Comparison of ENCODE assay signal across 8 cellular contexts in genomic region chr12:6605425-6606330, GRCh38. TPM values are rescaled to one million over a fixed set of nuclear protein-coding genes. Genes with fewer than 3 reads are reported as not detected.
DNase-seq lines count a peak whose midpoint lies in the region; ATAC-seq, FAIRE-seq and TF ChIP-seq lines count a peak whose summit lies in the region.

No MANE protein-coding gene starts in this region.

- POLR2A ChIA-PET in GM12878 (lab: Charles Lee) = interaction anchor here (0.6 to 1.6 kb wide), 6 partner anchors 8 to 118 kb away, joined by 3 to 11 read pairs (median 4); partner anchors contain the start of genes COPS7A and LPAR5
- POLR2A ChIA-PET in GM10248 (lab: Yijun Ruan, JAX) = interaction anchor here (0.6 to 1.7 kb wide), 4 partner anchors 10 to 118 kb away, joined by 3 to 13 read pairs (median 3); partner anchors contain the start of gene COPS7A

- peaks cover 0 to 39% (median 32%) of the 10 kb centered on the region in 4 donors for H3K4me1 ChIP-seq in Peyer's patch
- H3K4me1 ChIP-seq in GM12878 (ENCODE audit: control insufficient read depth, insufficient read depth, low read length) = peaks cover 24% of the 10 kb centered on the region
- H3K4me1 ChIP-seq in smooth muscle cell (ENCODE audit: low read depth) = peaks cover 32% of the 10 kb centered on the region

- 2% methylated on average over 18 of the region's 18 CpGs for WGBS in GM12878 (ENCODE audit: insufficient coverage, insufficient replicate concordance, low lambda C conversion rate, missing lambda C conversion rate)
- 12% methylated on average over 18 of the region's 18 CpGs for whole genome bisulfite sequencing in smooth muscle cell (ENCODE audit: low lambda C conversion rate)

- TF ChIP-seq POLR2A in GM12891 (IDR thresholded peaks at IDR 0.05; ENCODE audit: low read depth, low read length) = no peak; the same call in 1 of the 2 replicates
- TF ChIP-seq POLR2A in Peyer's patch (IDR thresholded peaks at IDR 0.05) = no peak
- no peak for TF ChIP-seq POLR2A in GM12878 (IDR thresholded peaks at IDR 0.05; ENCODE audit: low read depth, low read length)

- DNase-seq in GM12891 (ENCODE audit: insufficient read length, low spot score) (no peak), Peyer's patch (no peak), GM12878 (ENCODE audit: low read depth, low spot score) (no peak), iPS-NIHi11 (ENCODE audit: low spot score) (peak; percentile 31), smooth muscle cell (lab: John Stamatoyannopoulos, UW; ENCODE audit: unreplicated experiment) (no peak), NCI-H2196 (lab: John Stamatoyannopoulos, UW; ENCODE audit: unreplicated experiment) (no peak), GM10248 (ENCODE audit: extremely low spot score) (no peak), NCI-H446 (lab: John Stamatoyannopoulos, UW) (no peak)

- FAIRE-seq in GM12891 (lab: Jason Lieb, UNC) = peak; percentile 84
- FAIRE-seq in GM12878 (lab: Jason Lieb, UNC) = no peak

- no peak for TF ChIP-seq RAD21 in GM12878 (IDR thresholded peaks at IDR 0.05; ENCODE audit: insufficient read depth, low read depth, low read length)

- H3K9me3 ChIP-seq in Peyer's patch (no peaks in the 10 kb centered on the region), GM12878 (replicated peaks; ENCODE audit: control insufficient read depth, insufficient read depth, low read length) (no peaks in the 10 kb centered on the region), smooth muscle cell (replicated peaks; ENCODE audit: low read depth) (no peaks in the 10 kb centered on the region)

- CTCF ChIA-PET in GM12878 (lab: Yijun Ruan, JAX) = interaction anchor here (0.8 to 4.9 kb wide), 9 partner anchors 34 to 180 kb away, joined by 3 to 43 read pairs (median 4); no protein-coding TSS in a partner anchor
- CTCF ChIA-PET in GM10248 (lab: Yijun Ruan, JAX) = interaction anchor here (0.9 to 1.5 kb wide), 6 partner anchors 33 to 148 kb away, joined by 3 to 6 read pairs (median 4); partner anchors contain the start of gene MLF2

- peak; percentile 19 for ATAC-seq in GM12878

- peaks cover 48% of the 10 kb centered on the region for H3K79me2 ChIP-seq in GM12878 (ENCODE audit: control insufficient read depth, insufficient read depth, low read length)
- peaks cover 57% of the 10 kb centered on the region for H3K79me2 ChIP-seq in smooth muscle cell (ENCODE audit: low read depth)

- H3K36me3 ChIP-seq in Peyer's patch (peaks cover 0 to 27% (median 0%) of the 10 kb centered on the region in 3 donors), GM12878 (ENCODE audit: control insufficient read depth in 2 of 2, insufficient read depth in 2 of 2, low read length in 1 of 2) (peaks cover 14 to 15% of the 10 kb centered on the region in 2 experiments), smooth muscle cell (ENCODE audit: low read depth) (peaks cover 6% of the 10 kb centered on the region)

- RAD21 ChIA-PET in GM12878 (lab: Charles Lee; ENCODE audit: unreplicated experiment) = interaction anchor here (0.7 to 1.9 kb wide), 9 partner anchors 8 to 180 kb away, joined by 3 to 8 read pairs (median 3); partner anchors contain the start of genes VAMP1 and ZNF384

- H3K27me3 ChIP-seq in Peyer's patch = no peaks in the 10 kb centered on the region
- no peaks in the 10 kb centered on the region for H3K27me3 ChIP-seq in GM12878 (replicated peaks in 1 of 2; ENCODE audit: control insufficient read depth in 2 of 2, insufficient read depth in 2 of 2, low read length in 1 of 2)
- no peaks in the 10 kb centered on the region for H3K27me3 ChIP-seq in smooth muscle cell (ENCODE audit: low read depth)

- H4K20me1 ChIP-seq in GM12878 (ENCODE audit: control insufficient read depth, insufficient read depth) = peaks cover 14% of the 10 kb centered on the region
- peaks cover 59% of the 10 kb centered on the region for H4K20me1 ChIP-seq in smooth muscle cell (ENCODE audit: low read depth)

- H3K9ac ChIP-seq in GM12878 (ENCODE audit: control insufficient read depth, insufficient read depth, low read length) (peak overlapping the region; percentile 63), smooth muscle cell (ENCODE audit: low read depth) (peak overlapping the region; percentile 92)

- intact Hi-C loops in GM12878 (cut with micrococcal nuclease; ENCODE audit: unreplicated experiment) = no loop called here

- H3K4me3 ChIP-seq in Peyer's patch = peak overlapping the region; percentile 91 to 95 (median 91)
- H3K4me3 ChIP-seq in GM12878 = peak overlapping the region; percentile 99
- H3K4me3 ChIP-seq in smooth muscle cell = peak overlapping the region; percentile 96

- in situ Hi-C loops in GM12878 (cut with MboI) = no loop called here

- no peak for TF ChIP-seq EP300 in GM12878 (IDR thresholded peaks at IDR 0.05; ENCODE audit: borderline replicate concordance in 1 of 2, control insufficient read depth in 1 of 2, low read depth in 2 of 2, low read length in 2 of 2)

- peak overlapping the region; percentile 91 to 98 (median 94) for H3K27ac ChIP-seq in Peyer's patch
- H3K27ac ChIP-seq in GM12878 (ENCODE audit: control insufficient read depth, insufficient read depth) = peak overlapping the region; percentile 70
- H3K27ac ChIP-seq in smooth muscle cell (ENCODE audit: low read depth) = peak overlapping the region; percentile 86

- TF ChIP-seq CTCF in Peyer's patch (IDR thresholded peaks at IDR 0.05) (no peak), GM12878 (IDR thresholded peaks at IDR 0.05 in 2 of 3, conservative IDR thresholded peaks at IDR 0.05 in 1 of 3; ENCODE audit: control insufficient read depth in 2 of 3, extremely low read depth in 1 of 3, insufficient read depth in 1 of 3, low read depth in 3 of 3, low read length in 3 of 3) (no peak), smooth muscle cell (IDR thresholded peaks at IDR 0.05; ENCODE audit: borderline replicate concordance, insufficient read depth, poor library complexity, severe bottlenecking) (no peak), GM10248 (IDR thresholded peaks at IDR 0.05; ENCODE audit: control extremely low read depth, extremely low read depth, low read depth, missing control alignments) (no peak)

- SMC1A ChIA-PET in GM12878 (lab: Charles Lee; ENCODE audit: uncharacterized antibody, unreplicated experiment) = interaction anchor here (0.5 to 2.0 kb wide), 9 partner anchors 11 to 204 kb away, joined by 3 to 7 read pairs (median 4); partner anchors contain the start of genes LPAR5, MLF2 and ZNF384

- BruUV-seq in GM12878 (replicated peaks; lab: Mats Ljungman, UMichigan) = TSS peak; percentile 50

- H3F3A ChIP-seq in smooth muscle cell (ENCODE audit: low read depth) = peaks cover 20% of the 10 kb centered on the region

- H3K4me2 ChIP-seq in GM12878 (ENCODE audit: control insufficient read depth, insufficient read depth) (peak overlapping the region; percentile 75), smooth muscle cell (peak overlapping the region; percentile 92)

- H2AFZ ChIP-seq in GM12878 (ENCODE audit: control insufficient read depth, low read depth, low read length) (no peak overlapping the region), smooth muscle cell (ENCODE audit: low read depth) (no peak overlapping the region)

RNA-seq across cellular contexts. Expression of gene CHD4, which starts 1.5 kb away (rescaled TPM):
- polyA plus RNA-seq in GM12891 (2012; ENCODE audit: low read depth, missing spikeins) = 101 TPM
- total RNA-seq in Peyer's patch = 100 to 1,000 TPM; 129 to 209 (median 167) TPM
- 232 and 247 TPM in 2 replicates for total RNA-seq in GM12878 (2013; cell fraction: nucleolus; rRNA removed)
- total RNA-seq in GM12878 (2014; rRNA removed) = 303 and 304 TPM in 2 replicates
- total RNA-seq in GM12878 (2014; rRNA removed; fragmentation: Illumina TruSeq; extraction: Trizol) = 182 and 184 TPM in 2 replicates
- total RNA-seq in GM12878 (2021) = 323 and 342 TPM in 2 replicates
- polyA plus RNA-seq in GM12878 (2011; ENCODE audit: low read depth) = 145 TPM
- 83.6 and 113 TPM in 2 replicates for polyA plus RNA-seq in GM12878 (2011; rRNA removed)
- polyA plus RNA-seq in GM12878 (2011; cell fraction: cytosol; rRNA removed) = 141 and 175 TPM in 2 replicates
- polyA plus RNA-seq in GM12878 (2011; cell fraction: nucleus; rRNA removed) = 211 and 406 TPM in 2 replicates
- 107 and 108 TPM in 2 replicates for polyA plus RNA-seq in GM12878 (2012)
- 250 and 254 TPM in 2 replicates for polyA plus RNA-seq in GM12878 (2014; fragmentation: Illumina TruSeq; extraction: Trizol)
- 100 to 1,000 TPM in 1 of 2 experiments, 10 to 100 TPM in 1; 58.6 to 109 TPM for polyA plus RNA-seq in GM12878 (2014; fragmentation: Nextera tagmentation; extraction: Ambion mirVana)
- polyA plus RNA-seq in GM12878 (2014; rRNA removed) = 179 and 208 TPM in 2 replicates
- polyA plus RNA-seq in GM12878 (2016; fragmentation: Nextera tagmentation; extraction: Ambion mirVana) = 100 to 1,000 TPM in 1 of 2 experiments, 10 to 100 TPM in 1; 99.6 to 109 TPM
- 223 and 229 TPM in 2 replicates for polyA minus RNA-seq in GM12878 (2011; rRNA and poly(A)+ RNA removed)
- polyA minus RNA-seq in GM12878 (2011; cell fraction: cytosol; rRNA and poly(A)+ RNA removed) = 125 and 140 TPM in 2 replicates
- polyA minus RNA-seq in GM12878 (2011; cell fraction: nucleus; rRNA and poly(A)+ RNA removed) = 64.0 and 145 TPM in 2 replicates
- 172 and 176 TPM in 2 replicates for total RNA-seq in smooth muscle cell
- 87.5 and 122 TPM in 2 replicates for polyA plus RNA-seq in smooth muscle cell

RNA-seq across cellular contexts. Expression of gene LPAR5, which starts 30.1 kb away (rescaled TPM):
- polyA plus RNA-seq in GM12891 (2012; ENCODE audit: low read depth, missing spikeins) = 2.9 TPM
- total RNA-seq in Peyer's patch (10 to 100 TPM; 18.7 to 36.2 (median 25.3) TPM), GM12878 (2014; rRNA removed) (4.1 and 4.6 TPM in 2 replicates), GM12878 (2014; rRNA removed; fragmentation: Illumina TruSeq; extraction: Trizol) (2.0 and 2.1 TPM in 2 replicates), GM12878 (2021) (7.9 and 8.2 TPM in 2 replicates), smooth muscle cell (2.0 and 4.4 TPM in 2 replicates)
- total RNA-seq in GM12878 (2013; cell fraction: nucleolus; rRNA removed) = 21.8 and 24.3 TPM in 2 replicates
- 2.0 TPM for polyA plus RNA-seq in GM12878 (2011; ENCODE audit: low read depth)
- polyA plus RNA-seq in GM12878 (2011; rRNA removed) (4.2 and 5.7 TPM in 2 replicates), GM12878 (2014; fragmentation: Illumina TruSeq; extraction: Trizol) (4.5 and 5.2 TPM in 2 replicates), GM12878 (2014; fragmentation: Nextera tagmentation; extraction: Ambion mirVana) (1 to 10 TPM; 1.3 to 1.7 TPM), GM12878 (2014; rRNA removed) (6.1 and 7.2 TPM in 2 replicates), GM12878 (2016; fragmentation: Nextera tagmentation; extraction: Ambion mirVana) (1 to 10 TPM; 5.4 to 5.6 TPM), smooth muscle cell (1.3 and 1.8 TPM in 2 replicates)
- polyA plus RNA-seq in GM12878 (2011; cell fraction: cytosol; rRNA removed) = 10.9 and 12.6 TPM in 2 replicates
- polyA plus RNA-seq in GM12878 (2011; cell fraction: nucleus; rRNA removed) = 7.1 and 8.7 TPM in 2 replicates
- 2.7 and 5.0 TPM in 2 replicates for polyA plus RNA-seq in GM12878 (2012)
- 6.6 and 10.1 TPM in 2 replicates for polyA minus RNA-seq in GM12878 (2011; rRNA and poly(A)+ RNA removed)
- 6.5 and 8.4 TPM in 2 replicates for polyA minus RNA-seq in GM12878 (2011; cell fraction: cytosol; rRNA and poly(A)+ RNA removed)
- polyA minus RNA-seq in GM12878 (2011; cell fraction: nucleus; rRNA and poly(A)+ RNA removed) = 3.3 and 6.4 TPM in 2 replicates

RNA-seq across cellular contexts. Expression of gene NOP2, which starts 37.6 kb away (rescaled TPM):
- polyA plus RNA-seq in GM12891 (2012; ENCODE audit: low read depth, missing spikeins) = 56.8 TPM
- total RNA-seq in Peyer's patch (100 to 1,000 TPM in 1 of 4 donors, 10 to 100 TPM in 3; 21.4 to 135 (median 43.6) TPM), GM12878 (2014; rRNA removed) (93.6 and 97.4 TPM in 2 replicates), GM12878 (2014; rRNA removed; fragmentation: Illumina TruSeq; extraction: Trizol) (61.3 and 62.3 TPM in 2 replicates), GM12878 (2021) (99.1 and 102 TPM in 2 replicates), smooth muscle cell (29.7 and 41.9 TPM in 2 replicates)
- total RNA-seq in GM12878 (2013; cell fraction: nucleolus; rRNA removed) = 92.6 and 92.8 TPM in 2 replicates
- polyA plus RNA-seq in GM12878 (2011; ENCODE audit: low read depth) = 48.7 TPM
- polyA plus RNA-seq in GM12878 (2011; rRNA removed) (74.7 and 91.2 TPM in 2 replicates), GM12878 (2014; fragmentation: Illumina TruSeq; extraction: Trizol) (116 and 121 TPM in 2 replicates), GM12878 (2014; fragmentation: Nextera tagmentation; extraction: Ambion mirVana) (10 to 100 TPM; 26.5 to 27.3 TPM), GM12878 (2014; rRNA removed) (96.9 and 98.8 TPM in 2 replicates), GM12878 (2016; fragmentation: Nextera tagmentation; extraction: Ambion mirVana) (100 to 1,000 TPM; 112 to 114 TPM), smooth muscle cell (23.6 and 30.4 TPM in 2 replicates)
- polyA plus RNA-seq in GM12878 (2011; cell fraction: cytosol; rRNA removed) = 67.5 and 81.8 TPM in 2 replicates
- 193 and 252 TPM in 2 replicates for polyA plus RNA-seq in GM12878 (2011; cell fraction: nucleus; rRNA removed)
- polyA plus RNA-seq in GM12878 (2012) = 40.1 and 60.0 TPM in 2 replicates
- polyA minus RNA-seq in GM12878 (2011; rRNA and poly(A)+ RNA removed) = 36.6 and 67.0 TPM in 2 replicates
- 19.4 and 32.1 TPM in 2 replicates for polyA minus RNA-seq in GM12878 (2011; cell fraction: cytosol; rRNA and poly(A)+ RNA removed)
- polyA minus RNA-seq in GM12878 (2011; cell fraction: nucleus; rRNA and poly(A)+ RNA removed) = 30.7 and 68.6 TPM in 2 replicates

RNA-seq across cellular contexts. Expression of gene ACRBP, which starts 41.6 kb away (rescaled TPM):
- 0.87 TPM for polyA plus RNA-seq in GM12891 (2012; ENCODE audit: low read depth, missing spikeins)
- total RNA-seq in Peyer's patch (10 to 100 TPM in 2 of 4 donors, 1 to 10 TPM in 2; 5.1 to 12.1 (median 10.3) TPM), GM12878 (2014; rRNA removed) (0.27 and 1.1 TPM in 2 replicates), GM12878 (2014; rRNA removed; fragmentation: Illumina TruSeq; extraction: Trizol) (0.69 and 1.1 TPM in 2 replicates), GM12878 (2021) (1.4 and 1.8 TPM in 2 replicates), smooth muscle cell (not detected in 2 replicates)
- total RNA-seq in GM12878 (2013; cell fraction: nucleolus; rRNA removed) = 4.5 and 4.9 TPM in 2 replicates
- 0.55 TPM for polyA plus RNA-seq in GM12878 (2011; ENCODE audit: low read depth)
- polyA plus RNA-seq in GM12878 (2011; rRNA removed) (0.80 and 0.84 TPM in 2 replicates), GM12878 (2014; fragmentation: Illumina TruSeq; extraction: Trizol) (0.75 and 1.5 TPM in 2 replicates), GM12878 (2014; fragmentation: Nextera tagmentation; extraction: Ambion mirVana) (under 1 TPM; 0.64 to 0.80 TPM), GM12878 (2014; rRNA removed) (0.80 and 0.94 TPM in 2 replicates), GM12878 (2016; fragmentation: Nextera tagmentation; extraction: Ambion mirVana) (1 to 10 TPM in 1 of 2 experiments, under 1 TPM in 1; 0.54 to 1.3 TPM), smooth muscle cell (0.82 TPM in 1 of 2 replicates, not detected in the other)
- 0.94 and 1.2 TPM in 2 replicates for polyA plus RNA-seq in GM12878 (2011; cell fraction: cytosol; rRNA removed)
- polyA plus RNA-seq in GM12878 (2011; cell fraction: nucleus; rRNA removed) = 4.5 and 4.6 TPM in 2 replicates
- polyA plus RNA-seq in GM12878 (2012) = 0.73 and 1.9 TPM in 2 replicates
- 1.3 and 3.7 TPM in 2 replicates for polyA minus RNA-seq in GM12878 (2011; rRNA and poly(A)+ RNA removed)
- not detected in 2 replicates for polyA minus RNA-seq in GM12878 (2011; cell fraction: cytosol; rRNA and poly(A)+ RNA removed)
- polyA minus RNA-seq in GM12878 (2011; cell fraction: nucleus; rRNA and poly(A)+ RNA removed) = 2.3 and 2.4 TPM in 2 replicates

RNA-seq across cellular contexts. Expression of gene IFFO1, which starts 49.8 kb away (rescaled TPM):
- polyA plus RNA-seq in GM12891 (2012; ENCODE audit: low read depth, missing spikeins) = 9.9 TPM
- total RNA-seq in Peyer's patch = 10 to 100 TPM in 2 of 4 donors, 1 to 10 TPM in 2; 7.8 to 50.3 (median 9.5) TPM
- total RNA-seq in GM12878 (2013; cell fraction: nucleolus; rRNA removed) = 9.8 and 9.9 TPM in 2 replicates
- total RNA-seq in GM12878 (2014; rRNA removed) = 6.3 and 7.1 TPM in 2 replicates
- total RNA-seq in GM12878 (2014; rRNA removed; fragmentation: Illumina TruSeq; extraction: Trizol) = 4.7 and 5.1 TPM in 2 replicates
- total RNA-seq in GM12878 (2021) = 14.4 and 16.6 TPM in 2 replicates
- polyA plus RNA-seq in GM12878 (2011; ENCODE audit: low read depth) = 4.4 TPM
- 5.0 and 7.1 TPM in 2 replicates for polyA plus RNA-seq in GM12878 (2011; rRNA removed)
- polyA plus RNA-seq in GM12878 (2011; cell fraction: cytosol; rRNA removed) = 7.4 and 12.0 TPM in 2 replicates
- polyA plus RNA-seq in GM12878 (2011; cell fraction: nucleus; rRNA removed) = 49.7 and 69.0 TPM in 2 replicates
- polyA plus RNA-seq in GM12878 (2012) = 7.9 and 10.3 TPM in 2 replicates
- 2.2 and 5.4 TPM in 2 replicates for polyA plus RNA-seq in GM12878 (2014; fragmentation: Illumina TruSeq; extraction: Trizol)
- under 1 TPM; 0.50 to 0.93 TPM for polyA plus RNA-seq in GM12878 (2014; fragmentation: Nextera tagmentation; extraction: Ambion mirVana)
- 20.9 and 21.8 TPM in 2 replicates for polyA plus RNA-seq in GM12878 (2014; rRNA removed)
- 1 to 10 TPM; 2.7 to 8.8 TPM for polyA plus RNA-seq in GM12878 (2016; fragmentation: Nextera tagmentation; extraction: Ambion mirVana)
- 3.4 and 5.6 TPM in 2 replicates for polyA minus RNA-seq in GM12878 (2011; rRNA and poly(A)+ RNA removed)
- polyA minus RNA-seq in GM12878 (2011; cell fraction: cytosol; rRNA and poly(A)+ RNA removed) = 1.3 and 2.7 TPM in 2 replicates
- polyA minus RNA-seq in GM12878 (2011; cell fraction: nucleus; rRNA and poly(A)+ RNA removed) = 6.2 and 14.2 TPM in 2 replicates
- total RNA-seq in smooth muscle cell = 4.2 and 5.2 TPM in 2 replicates
- polyA plus RNA-seq in smooth muscle cell = 13.3 and 19.1 TPM in 2 replicates
